Comparison of ENCODE assay signal across 1 cellular context in genomic region chr3:115160295-115160694, GRCh38.
A peak's percentile ranks its signal among the peaks of the same experiment; 100 is the strongest.
TF ChIP-seq lines count a peak whose summit lies in the region.

No MANE protein-coding gene starts in this region.

TF ChIP-seq in GM12878, 131 proteins besides CTCF, POLR2A, EP300 and RAD21 (continued from another document):
- TF ChIP-seq MLLT1 (IDR thresholded peaks at IDR 0.05), result no peak
- TF ChIP-seq, protein P1, sequence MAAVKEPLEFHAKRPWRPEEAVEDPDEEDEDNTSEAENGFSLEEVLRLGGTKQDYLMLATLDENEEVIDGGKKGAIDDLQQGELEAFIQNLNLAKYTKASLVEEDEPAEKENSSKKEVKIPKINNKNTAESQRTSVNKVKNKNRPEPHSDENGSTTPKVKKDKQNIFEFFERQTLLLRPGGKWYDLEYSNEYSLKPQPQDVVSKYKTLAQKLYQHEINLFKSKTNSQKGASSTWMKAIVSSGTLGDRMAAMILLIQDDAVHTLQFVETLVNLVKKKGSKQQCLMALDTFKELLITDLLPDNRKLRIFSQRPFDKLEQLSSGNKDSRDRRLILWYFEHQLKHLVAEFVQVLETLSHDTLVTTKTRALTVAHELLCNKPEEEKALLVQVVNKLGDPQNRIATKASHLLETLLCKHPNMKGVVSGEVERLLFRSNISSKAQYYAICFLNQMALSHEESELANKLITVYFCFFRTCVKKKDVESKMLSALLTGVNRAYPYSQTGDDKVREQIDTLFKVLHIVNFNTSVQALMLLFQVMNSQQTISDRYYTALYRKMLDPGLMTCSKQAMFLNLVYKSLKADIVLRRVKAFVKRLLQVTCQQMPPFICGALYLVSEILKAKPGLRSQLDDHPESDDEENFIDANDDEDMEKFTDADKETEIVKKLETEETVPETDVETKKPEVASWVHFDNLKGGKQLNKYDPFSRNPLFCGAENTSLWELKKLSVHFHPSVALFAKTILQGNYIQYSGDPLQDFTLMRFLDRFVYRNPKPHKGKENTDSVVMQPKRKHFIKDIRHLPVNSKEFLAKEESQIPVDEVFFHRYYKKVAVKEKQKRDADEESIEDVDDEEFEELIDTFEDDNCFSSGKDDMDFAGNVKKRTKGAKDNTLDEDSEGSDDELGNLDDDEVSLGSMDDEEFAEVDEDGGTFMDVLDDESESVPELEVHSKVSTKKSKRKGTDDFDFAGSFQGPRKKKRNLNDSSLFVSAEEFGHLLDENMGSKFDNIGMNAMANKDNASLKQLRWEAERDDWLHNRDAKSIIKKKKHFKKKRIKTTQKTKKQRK (IDR thresholded peaks at IDR 0.05; ENCODE audit: low read depth, low read length), result no peak
- no peak for TF ChIP-seq SUZ12 (IDR thresholded peaks at IDR 0.05; ENCODE audit: unreplicated experiment)
- no peak for TF ChIP-seq NR2C2 (IDR thresholded peaks at IDR 0.05; ENCODE audit: borderline replicate concordance, control insufficient read depth, insufficient read length, low read depth)
- TF ChIP-seq IRF4 (IDR thresholded peaks at IDR 0.05; ENCODE audit: low read depth, low read length), result peak; percentile 65; the same call in 1 of the 2 replicates
- TF ChIP-seq HDAC6 (IDR thresholded peaks at IDR 0.05; ENCODE audit: unreplicated experiment), result no peak
- TF ChIP-seq, protein P2, sequence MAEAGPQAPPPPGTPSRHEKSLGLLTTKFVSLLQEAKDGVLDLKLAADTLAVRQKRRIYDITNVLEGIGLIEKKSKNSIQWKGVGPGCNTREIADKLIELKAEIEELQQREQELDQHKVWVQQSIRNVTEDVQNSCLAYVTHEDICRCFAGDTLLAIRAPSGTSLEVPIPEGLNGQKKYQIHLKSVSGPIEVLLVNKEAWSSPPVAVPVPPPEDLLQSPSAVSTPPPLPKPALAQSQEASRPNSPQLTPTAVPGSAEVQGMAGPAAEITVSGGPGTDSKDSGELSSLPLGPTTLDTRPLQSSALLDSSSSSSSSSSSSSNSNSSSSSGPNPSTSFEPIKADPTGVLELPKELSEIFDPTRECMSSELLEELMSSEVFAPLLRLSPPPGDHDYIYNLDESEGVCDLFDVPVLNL (IDR thresholded peaks at IDR 0.05; ENCODE audit: low read depth, low read length), result no peak
- no peak for TF ChIP-seq GATAD2B (conservative IDR thresholded peaks at IDR 0.05; ENCODE audit: low read depth)
- no peak for TF ChIP-seq WRNIP1 (IDR thresholded peaks at IDR 0.05; ENCODE audit: borderline replicate concordance, low read depth, low read length)
- peak; percentile 44; the same call in 1 of the 2 replicates for TF ChIP-seq RELB (IDR thresholded peaks at IDR 0.05; ENCODE audit: low read depth)
- TF ChIP-seq TCF7 (IDR thresholded peaks at IDR 0.05; ENCODE audit: borderline replicate concordance), result peak; percentile 59; the same call in 1 of the 2 replicates
- TF ChIP-seq ATF7 (IDR thresholded peaks at IDR 0.05; ENCODE audit: low read depth), result peak; percentile 41; the same call in 1 of the 2 replicates
- TF ChIP-seq MTA2 (IDR thresholded peaks at IDR 0.05; ENCODE audit: low read depth), result peak; percentile 50
- TF ChIP-seq BCL11A (IDR thresholded peaks at IDR 0.05; ENCODE audit: low read depth, low read length), result peak; percentile 53; the same call in 1 of the 2 replicates
- no peak for TF ChIP-seq KDM1A (IDR thresholded peaks at IDR 0.05; ENCODE audit: borderline replicate concordance)
- no peak for TF ChIP-seq ZBTB33 (IDR thresholded peaks at IDR 0.05)
- TF ChIP-seq IKZF2 (IDR thresholded peaks at IDR 0.05), result peak; percentile 23 to 29; a peak in 2 of 4 replicates
- TF ChIP-seq, protein P3, sequence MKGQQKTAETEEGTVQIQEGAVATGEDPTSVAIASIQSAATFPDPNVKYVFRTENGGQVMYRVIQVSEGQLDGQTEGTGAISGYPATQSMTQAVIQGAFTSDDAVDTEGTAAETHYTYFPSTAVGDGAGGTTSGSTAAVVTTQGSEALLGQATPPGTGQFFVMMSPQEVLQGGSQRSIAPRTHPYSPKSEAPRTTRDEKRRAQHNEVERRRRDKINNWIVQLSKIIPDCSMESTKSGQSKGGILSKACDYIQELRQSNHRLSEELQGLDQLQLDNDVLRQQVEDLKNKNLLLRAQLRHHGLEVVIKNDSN (IDR thresholded peaks at IDR 0.05; ENCODE audit: borderline replicate concordance, extremely low read length, insufficient read depth, low read depth, low read length), result no peak
- no peak for TF ChIP-seq SREBF1 (IDR thresholded peaks at IDR 0.05; ENCODE audit: low read length)
- TF ChIP-seq SKIL (IDR thresholded peaks at IDR 0.05; ENCODE audit: low read depth, poor library complexity, severe bottlenecking), result peak; percentile 42
- peak; percentile 88 for TF ChIP-seq PKNOX1 (IDR thresholded peaks at IDR 0.05)
- peak; percentile 35 for TF ChIP-seq CUX1 (IDR thresholded peaks at IDR 0.05; ENCODE audit: insufficient replicate concordance, low read depth, low read length)
- TF ChIP-seq ZSCAN29 (IDR thresholded peaks at IDR 0.05), result no peak
- TF ChIP-seq JUND (IDR thresholded peaks at IDR 0.05; ENCODE audit: low read depth, low read length), result peak; percentile 88; the same call in 1 of the 2 replicates
- TF ChIP-seq RFX5 (IDR thresholded peaks at IDR 0.05; ENCODE audit: low read depth, low read length), result no peak
- TF ChIP-seq RELA (IDR thresholded peaks at IDR 0.05; ENCODE audit: borderline replicate concordance, partially characterized antibody), result no peak
- 0 out of 2 replicates have a peak, but pooled peaks have one; percentile 25 for TF ChIP-seq NR2F1 (conservative IDR thresholded peaks at IDR 0.05)
- TF ChIP-seq ATF2 (IDR thresholded peaks at IDR 0.05; ENCODE audit: low read length), result no peak
- peak; percentile 59; the same call in 1 of the 2 replicates for TF ChIP-seq DPF2 (IDR thresholded peaks at IDR 0.05)
- TF ChIP-seq JUNB (IDR thresholded peaks at IDR 0.05), result peak; percentile 89
- no peak for TF ChIP-seq GABPA (IDR thresholded peaks at IDR 0.05; ENCODE audit: low read depth)
- peak; percentile 42 for TF ChIP-seq MEF2B (IDR thresholded peaks at IDR 0.05; ENCODE audit: partially characterized antibody, poor library complexity, severe bottlenecking)
